Comparison of ENCODE assay signal across 19 cellular contexts in genomic region chr10:78945838-78946237, GRCh38.
"Had no signal": no experiment of that assay in that cellular context is flagged by ENCODE, and none has a peak within 500 bp of the region (broad histone marks: within the 10 kb centered on the region; RNA-seq: fewer than 3 reads in every experiment).

No MANE protein-coding gene starts in this region.

- FAIRE-seq: small intestine, urothelium cell line had no signal

- H3K27me3 ChIP-seq: esophagus squamous epithelium, heart right ventricle, right atrium auricular region, tibial artery had no signal

- ATAC-seq: activated CD8-positive, alpha-beta memory T cell treated with anti-CD3 and anti-CD28 coated beads, Interleukin-2, amount 10 ng/mL, durations not matched to agents 7 days and 5 days; effector memory CD8-positive, alpha-beta T cell; natural killer cell treated with Interleukin-12 subunit alpha and Interleukin-12 subunit beta and Interleukin-15 and Interleukin-18, amount 100 ng/mL, for 72 hours; stimulated activated naive CD8-positive, alpha-beta T cell treated with anti-CD3 and anti-CD28 coated beads, Interleukin-15, amount 100 ng/mL, for 72 hours had no signal

- DNase-seq: activated CD4-positive, alpha-beta memory T cell treated with anti-CD3 and anti-CD28 coated beads, Interleukin-2, amount 10 ng/mL, durations not matched to agents 7 days and 5 days; activated CD4-positive, alpha-beta T cell treated with anti-CD3 and anti-CD28 coated beads for 48 hours; activated CD4-positive, CD25-positive, alpha-beta regulatory T cell; activated CD8-positive, alpha-beta memory T cell treated with anti-CD3 and anti-CD28 coated beads, Interleukin-2, amount 10 ng/mL, durations not matched to agents 7 days and 5 days; activated naive CD4-positive, alpha-beta T cell; activated naive CD8-positive, alpha-beta T cell treated with anti-CD3 and anti-CD28 coated beads for 36 hours; amniotic stem cell; effector memory CD8-positive, alpha-beta T cell; esophagus squamous epithelium; heart right ventricle; mesendoderm; small intestine; stimulated activated CD4-positive, alpha-beta T cell treated with anti-CD3 and anti-CD28 coated beads, Interleukin-4, amount 100 ng/mL, for 1 hour; stimulated activated naive CD8-positive, alpha-beta T cell treated with anti-CD3 and anti-CD28 coated beads, Interleukin-15, amount 100 ng/mL, for 72 hours; tibial artery had no signal

- H3K27ac Mint-ChIP-seq: activated CD4-positive, alpha-beta memory T cell treated with anti-CD3 and anti-CD28 coated beads, Interleukin-2, amount 10 ng/mL, durations not matched to agents 7 days and 5 days; activated CD8-positive, alpha-beta memory T cell treated with anti-CD3 and anti-CD28 coated beads, Interleukin-2, amount 10 ng/mL, durations not matched to agents 7 days and 5 days; activated naive CD8-positive, alpha-beta T cell treated with anti-CD3 and anti-CD28 coated beads for 36 hours; effector memory CD8-positive, alpha-beta T cell; natural killer cell treated with Interleukin-12 subunit alpha and Interleukin-12 subunit beta and Interleukin-15 and Interleukin-18, amount 100 ng/mL, for 72 hours; progenitor cell of endocrine pancreas had no signal

- H3K27me3 Mint-ChIP-seq: activated naive CD8-positive, alpha-beta T cell treated with anti-CD3 and anti-CD28 coated beads for 36 hours; stimulated activated naive CD8-positive, alpha-beta T cell treated with anti-CD3 and anti-CD28 coated beads, Interleukin-15, amount 100 ng/mL, for 72 hours had no signal

- H3K27ac ChIP-seq: right atrium auricular region, tibial artery had no signal

- H3K9me3 ChIP-seq: esophagus squamous epithelium, tibial artery had no signal

- H3K36me3 ChIP-seq: esophagus squamous epithelium, heart right ventricle, right atrium auricular region, tibial artery had no signal

- H3K4me1 Mint-ChIP-seq: activated CD4-positive, alpha-beta memory T cell treated with anti-CD3 and anti-CD28 coated beads, Interleukin-2, amount 10 ng/mL, durations not matched to agents 7 days and 5 days; activated CD8-positive, alpha-beta memory T cell treated with anti-CD3 and anti-CD28 coated beads, Interleukin-2, amount 10 ng/mL, durations not matched to agents 7 days and 5 days had no signal

- H3K4me3 ChIP-seq: esophagus squamous epithelium, heart right ventricle, right atrium auricular region, tibial artery had no signal

- H3K9me3 Mint-ChIP-seq: activated CD4-positive, alpha-beta memory T cell treated with anti-CD3 and anti-CD28 coated beads, Interleukin-2, amount 10 ng/mL, durations not matched to agents 7 days and 5 days; effector memory CD8-positive, alpha-beta T cell had no signal

- H3K4me3 Mint-ChIP-seq: activated CD4-positive, alpha-beta memory T cell treated with anti-CD3 and anti-CD28 coated beads, Interleukin-2, amount 10 ng/mL, durations not matched to agents 7 days and 5 days; activated CD8-positive, alpha-beta memory T cell treated with anti-CD3 and anti-CD28 coated beads, Interleukin-2, amount 10 ng/mL, durations not matched to agents 7 days and 5 days; activated naive CD8-positive, alpha-beta T cell treated with anti-CD3 and anti-CD28 coated beads for 36 hours; effector memory CD8-positive, alpha-beta T cell; natural killer cell treated with Interleukin-12 subunit alpha and Interleukin-12 subunit beta and Interleukin-15 and Interleukin-18, amount 100 ng/mL, for 72 hours; stimulated activated naive CD8-positive, alpha-beta T cell treated with anti-CD3 and anti-CD28 coated beads, Interleukin-15, amount 100 ng/mL, for 72 hours had no signal

- H3K36me3 Mint-ChIP-seq: activated CD8-positive, alpha-beta memory T cell treated with anti-CD3 and anti-CD28 coated beads, Interleukin-2, amount 10 ng/mL, durations not matched to agents 7 days and 5 days; activated naive CD8-positive, alpha-beta T cell treated with anti-CD3 and anti-CD28 coated beads for 36 hours; natural killer cell treated with Interleukin-12 subunit alpha and Interleukin-12 subunit beta and Interleukin-15 and Interleukin-18, amount 100 ng/mL, for 72 hours had no signal
